Comparison of ENCODE assay signal across 6 cellular contexts in genomic region chr12:6871052-6871957, GRCh38.
DNase-seq lines count a peak whose midpoint lies in the region; ATAC-seq lines count a peak whose summit lies in the region.

No MANE protein-coding gene starts in this region.

- H3K27me3 ChIP-seq in effector memory CD4-positive, alpha-beta T cell (replicated peaks; ENCODE audit: control insufficient read depth, insufficient read depth, low read length, poor library complexity, severe bottlenecking) = no peaks in the 10 kb centered on the region

- H3K36me3 ChIP-seq in ES-I3 (ENCODE audit: insufficient read depth, low read length) = peaks cover 7% of the 10 kb centered on the region; the same call in 1 of the 2 replicates
- peaks cover 12% of the 10 kb centered on the region for H3K36me3 ChIP-seq in effector memory CD4-positive, alpha-beta T cell (ENCODE audit: control insufficient read depth, insufficient read depth, low read length)

- H3K27ac ChIP-seq in effector memory CD4-positive, alpha-beta T cell (ENCODE audit: insufficient read depth, low read length, poor library complexity, severe bottlenecking) = peak overlapping the region; percentile 82

- H3K4me1 ChIP-seq in ES-I3 (ENCODE audit: insufficient read depth, low read length) = peaks cover 5% of the 10 kb centered on the region; the same call in 1 of the 2 replicates
- H3K4me1 ChIP-seq in effector memory CD4-positive, alpha-beta T cell (ENCODE audit: control insufficient read depth, insufficient read depth, low read length, poor library complexity, severe bottlenecking) = peaks cover 44% of the 10 kb centered on the region

- no peaks in the 10 kb centered on the region for H3K9me3 ChIP-seq in ES-I3 (ENCODE audit: control insufficient read depth, insufficient read depth, low read length)
- H3K9me3 ChIP-seq in effector memory CD4-positive, alpha-beta T cell (ENCODE audit: control insufficient read depth, low read length) = no peaks in the 10 kb centered on the region

- DNase-seq in NCI-H69 (lab: John Stamatoyannopoulos, UW) (peak; percentile 58), skeletal muscle cell (ENCODE audit: low read depth) (no peak)
- DNase-seq in effector memory CD4-positive, alpha-beta T cell = peak in 1 of 3 donors; percentile 21

- no peak for ATAC-seq in GM21526 (IDR thresholded peaks at IDR 0.05; ENCODE audit: low FRiP score, unreplicated experiment)
- no peak for ATAC-seq in GM18517 (IDR thresholded peaks at IDR 0.05; ENCODE audit: unreplicated experiment)

- peak overlapping the region; percentile 82 for H3K9ac ChIP-seq in ES-I3 (ENCODE audit: low read depth, low read length)

- peak overlapping the region; percentile 83 for H3K4me3 ChIP-seq in effector memory CD4-positive, alpha-beta T cell (ENCODE audit: insufficient read depth, low read depth, low read length, poor library complexity, severe bottlenecking)
- peak overlapping the region; percentile 62 for H3K4me3 ChIP-seq in skeletal muscle cell (ENCODE audit: low read depth, low read length)
